In the genomic region with DNA sequence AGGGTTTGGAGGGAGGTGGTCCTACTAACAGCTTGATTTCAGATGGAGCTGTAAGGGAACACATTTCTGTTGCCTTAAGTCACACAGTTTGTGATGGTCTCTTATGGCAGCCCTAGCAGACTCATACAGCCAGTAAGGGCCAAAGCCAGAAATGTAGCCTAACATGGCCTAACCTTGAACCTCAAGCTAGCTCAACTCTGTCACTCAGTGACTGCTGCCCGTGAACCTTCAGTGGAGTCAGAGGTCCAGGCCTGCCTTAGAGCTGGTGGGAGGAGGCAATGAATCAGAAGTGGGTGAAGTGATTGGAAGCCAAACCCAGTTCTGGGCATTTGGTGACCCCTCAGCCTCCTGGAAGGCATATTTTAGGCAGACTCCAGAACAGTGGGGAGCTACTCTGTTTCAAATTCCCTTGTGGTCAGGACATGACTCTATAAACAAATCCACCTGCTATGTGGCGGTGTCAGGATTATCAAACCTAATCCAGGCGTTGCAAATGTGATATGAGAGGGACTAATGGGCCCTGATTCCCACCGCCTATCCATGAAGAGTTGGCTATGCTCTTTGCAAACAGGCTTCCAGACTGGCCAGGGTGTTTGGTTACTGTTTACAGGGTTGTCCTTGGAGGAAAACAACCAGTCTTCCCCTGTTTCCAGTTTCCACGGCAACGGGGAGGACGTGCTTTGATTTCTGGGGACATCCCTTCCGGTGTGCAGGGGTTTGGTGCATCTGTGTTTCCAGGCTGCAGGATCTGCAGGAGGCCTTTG, we compare ENCODE assay signal across 24 cellular contexts.
DNase-seq lines count a peak whose midpoint lies in the region; ATAC-seq and TF ChIP-seq lines count a peak whose summit lies in the region.
"Had no signal": no experiment of that assay in that cellular context is flagged by ENCODE, and none has a peak within 500 bp of the region (broad histone marks: within the 10 kb centered on the region; RNA-seq: fewer than 3 reads in every experiment).

No MANE protein-coding gene starts in this region.

- peak overlapping the region; percentile 51 to 82 (median 67) for H3K4me2 ChIP-seq in BLaER1 treated with 17β-estradiol and CSF1 and Interleukin-3, amounts not matched to agents 10 nM and 100 nM

- WGBS in ectodermal cell, 2 experiments = 82 to 85% methylated on average over 8 of the region's 8 CpGs

- H3K9ac ChIP-seq in BLaER1 treated with 17β-estradiol and CSF1 and Interleukin-3, amounts not matched to agents 10 nM and 100 nM = peak overlapping the region in 1 of 11 experiments; percentile 1; a peak in 1 of 22 replicates

- H4K20me1 ChIP-seq in BLaER1 treated with 17β-estradiol and CSF1 and Interleukin-3, amounts not matched to agents 10 nM and 100 nM = no peaks in the 10 kb centered on the region

- ATAC-seq in HG03039 (IDR thresholded peaks at IDR 0.05; ENCODE audit: unreplicated experiment) = no peak
- ATAC-seq: gastroesophageal sphincter had no signal

- peak overlapping the region in 3 of 11 experiments; percentile 46 to 53 (median 49); a peak in 5 of 22 replicates for H3K27ac ChIP-seq in BLaER1 treated with 17β-estradiol and CSF1 and Interleukin-3, amounts not matched to agents 10 nM and 100 nM
- peak overlapping the region; percentile 11 for H3K27ac ChIP-seq in ectodermal cell (ENCODE audit: insufficient read depth, low read depth, low read length, poor library complexity, severe bottlenecking)
- H3K27ac ChIP-seq: ascending aorta, colonic mucosa, gastroesophageal sphincter, vagina had no signal

- no peak for TF ChIP-seq CTCF in nephron (IDR thresholded peaks at IDR 0.05; ENCODE audit: unreplicated experiment in 3 of 3)

- DNase-seq in NCI-H2171 treated with DMSO at 0.1 percent for 48 hours (lab: John Stamatoyannopoulos, UW) (peak; percentile 59), ureter (ENCODE audit: low spot score) (no peak), germinal center (ENCODE audit: low spot score) (no peak), SKM-1 treated with dmso at 0.1 percent for 144 hours (lab: John Stamatoyannopoulos, UW; ENCODE audit: unreplicated experiment) (no peak)
- DNase-seq: ACHN; activated CD8-positive, alpha-beta memory T cell treated with anti-CD3 and anti-CD28 coated beads, Interleukin-2, amount 50 U/mL, for 4 hours; activated naive CD4-positive, alpha-beta T cell treated with Interleukin-2 at 50 U/mL for 16 hours; CD4-positive, alpha-beta memory T cell; colonic mucosa; Kasumi-1; NCI-H1436 treated with DMSO at 0.1 percent for 48 hours; NCI-H345; retina; SHP77 treated with DMSO at 0.1 percent for 48 hours; stimulated activated CD4-positive, alpha-beta T cell treated with anti-CD3 and anti-CD28 coated beads, Interleukin-1b, Interleukin-23, amount 100 ng/mL, for 48 hours; T1000 had no signal

- no peaks in the 10 kb centered on the region for H3K27me3 Mint-ChIP-seq in nephron (ENCODE audit: low read depth)

- peak overlapping the region in 2 of 3 experiments; percentile 15 to 71 for H3K4me3 Mint-ChIP-seq in nephron
- H3K4me3 Mint-ChIP-seq: CD4-positive, alpha-beta memory T cell had no signal

- no peaks in the 10 kb centered on the region for H3K36me3 Mint-ChIP-seq in nephron (ENCODE audit: low read depth)
- H3K36me3 Mint-ChIP-seq: CD4-positive, alpha-beta memory T cell had no signal

- peaks cover 6% of the 10 kb centered on the region for H3K9me3 Mint-ChIP-seq in nephron

- peak overlapping the region; percentile 29 to 62 (median 48) for H3K27ac Mint-ChIP-seq in nephron
- H3K27ac Mint-ChIP-seq: CD4-positive, alpha-beta memory T cell had no signal

- no peak overlapping the region for H3K4me3 ChIP-seq in BLaER1 treated with 17β-estradiol and CSF1 and Interleukin-3, amounts not matched to agents 10 nM and 100 nM
- no peak overlapping the region for H3K4me3 ChIP-seq in ectodermal cell (ENCODE audit: insufficient read depth, low read depth, low read length)
- H3K4me3 ChIP-seq: ascending aorta, colonic mucosa, gastroesophageal sphincter, HAP-1, vagina had no signal

- peaks cover 7 to 21% (median 9%) of the 10 kb centered on the region in 11 experiments; a peak in 20 of 22 replicates for H3K9me3 ChIP-seq in BLaER1 treated with 17β-estradiol and CSF1 and Interleukin-3, amounts not matched to agents 10 nM and 100 nM (replicated peaks in 1 of 11)
- H3K9me3 ChIP-seq in ectodermal cell (ENCODE audit: control insufficient read depth, low read length) = no peaks in the 10 kb centered on the region
- H3K9me3 ChIP-seq: ascending aorta, colonic mucosa, HAP-1, vagina had no signal

- no peaks in the 10 kb centered on the region for H3K36me3 ChIP-seq in BLaER1 treated with 17β-estradiol and CSF1 and Interleukin-3, amounts not matched to agents 10 nM and 100 nM
- no peaks in the 10 kb centered on the region for H3K36me3 ChIP-seq in ectodermal cell (ENCODE audit: control insufficient read depth, insufficient read depth, low read length)
- H3K36me3 ChIP-seq: ascending aorta, colonic mucosa, gastroesophageal sphincter, HAP-1, vagina had no signal

- peaks cover 27% of the 10 kb centered on the region for H3K4me1 Mint-ChIP-seq in nephron
- H3K4me1 Mint-ChIP-seq: CD4-positive, alpha-beta memory T cell had no signal

- peaks cover 10 to 33% (median 21%) of the 10 kb centered on the region in 10 experiments for H3K4me1 ChIP-seq in BLaER1 treated with 17β-estradiol and CSF1 and Interleukin-3, amounts not matched to agents 10 nM and 100 nM
- peaks cover 11% of the 10 kb centered on the region for H3K4me1 ChIP-seq in ectodermal cell (ENCODE audit: control insufficient read depth, insufficient read depth, low read length)
- H3K4me1 ChIP-seq: ascending aorta, colonic mucosa, gastroesophageal sphincter, HAP-1, vagina had no signal

- no peaks in the 10 kb centered on the region for H3K27me3 ChIP-seq in BLaER1 treated with 17β-estradiol and CSF1 and Interleukin-3, amounts not matched to agents 10 nM and 100 nM
- H3K27me3 ChIP-seq in ectodermal cell (ENCODE audit: control insufficient read depth, insufficient read depth, low read length, poor library complexity, severe bottlenecking) = no peaks in the 10 kb centered on the region
- H3K27me3 ChIP-seq: ascending aorta, colonic mucosa, vagina had no signal
